ENCODE assay signal across 23 cellular contexts in the genomic region with DNA sequence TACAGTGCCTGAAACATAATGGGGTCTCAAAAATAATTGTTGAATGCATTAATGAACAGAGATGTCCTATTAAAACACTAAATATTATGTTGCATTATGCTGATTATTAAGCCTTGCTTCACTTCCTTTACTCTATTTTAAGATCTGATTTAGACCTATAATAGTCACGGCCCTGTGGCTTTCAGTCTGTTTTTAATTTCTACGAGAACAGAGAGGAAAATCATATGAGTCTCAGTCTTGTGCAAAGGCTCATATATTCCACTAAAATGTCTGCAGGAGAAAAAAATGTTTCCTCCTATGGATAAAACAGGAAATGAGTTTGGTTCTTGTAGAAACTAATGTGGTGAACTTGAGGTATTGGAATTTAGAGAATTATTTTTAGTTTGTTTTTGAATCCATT.
DNase-seq lines count a peak whose midpoint lies in the region; ATAC-seq, FAIRE-seq and TF ChIP-seq lines count a peak whose summit lies in the region.
"Had no signal": no experiment of that assay in that cellular context is flagged by ENCODE, and none has a peak within 500 bp of the region (broad histone marks: within the 10 kb centered on the region; RNA-seq: fewer than 3 reads in every experiment).

No MANE protein-coding gene starts in this region.

- H3K4me1 Mint-ChIP-seq in neural progenitor cell, result peaks cover 3% of the 10 kb centered on the region
- H3K4me1 Mint-ChIP-seq: activated naive CD4-positive, alpha-beta T cell treated with anti-CD3 and anti-CD28 coated beads, Interleukin-2, amount 10 ng/mL, durations not matched to agents 7 days and 5 days had no signal

- H2AFZ ChIP-seq in Loucy (ENCODE audit: low read length), result no peak overlapping the region
- no peak overlapping the region for H2AFZ ChIP-seq in neural progenitor cell (replicated peaks)

- TF ChIP-seq CTCF in Loucy (conservative IDR thresholded peaks at IDR 0.05; ENCODE audit: low read length), result no peak
- no peak for TF ChIP-seq CTCF in neural progenitor cell (IDR thresholded peaks at IDR 0.05)

- peak; percentile 29 for DNase-seq in dermis blood vessel endothelial cell
- DNase-seq in NCI-H2227 treated with DMSO at 0.1 percent for 48 hours (lab: John Stamatoyannopoulos, UW), result no peak
- no peak for DNase-seq in RCC 7860 (ENCODE audit: low spot score)
- DNase-seq in activated naive CD4-positive, alpha-beta T cell treated with anti-CD3 and anti-CD28 coated beads, Interleukin-2, amount 50 U/mL, for 72 hours (ENCODE audit: low spot score in 2 of 2), result no peak
- DNase-seq in neural progenitor cell (ENCODE audit: low spot score), result no peak
- DNase-seq: activated CD4-positive, alpha-beta T cell treated with anti-CD3 and anti-CD28 coated beads for 48 hours; activated naive CD4-positive, alpha-beta T cell treated with anti-CD3 and anti-CD28 coated beads, Interleukin-2, amount 10 ng/mL, durations not matched to agents 7 days and 5 days; activated T-cell treated with anti-CD3 and anti-CD28 coated beads for 4 hours; Calu3; colonic mucosa; GF-D8; GOT3; left ventricle myocardium superior; NCI-H1092 treated with DMSO at 0.1 percent for 48 hours; pancreas; SHP77 treated with DMSO at 0.1 percent for 48 hours; stimulated activated CD4-positive, alpha-beta T cell treated with anti-CD3 and anti-CD28 coated beads, Interleukin-2, amount 100 ng/mL, for 24 hours had no signal

- no peaks in the 10 kb centered on the region for H3K36me3 Mint-ChIP-seq in activated naive CD4-positive, alpha-beta T cell treated with anti-CD3 and anti-CD28 coated beads, Interleukin-2, amount 50 U/mL, for 72 hours
- no peaks in the 10 kb centered on the region for H3K36me3 Mint-ChIP-seq in neural progenitor cell
- H3K36me3 Mint-ChIP-seq: activated naive CD4-positive, alpha-beta T cell treated with anti-CD3 and anti-CD28 coated beads, Interleukin-2, amount 10 ng/mL, durations not matched to agents 7 days and 5 days had no signal

- H3K4me3 ChIP-seq in BLaER1, result no peak overlapping the region
- no peak overlapping the region for H3K4me3 ChIP-seq in Loucy (ENCODE audit: low read length, poor library complexity, severe bottlenecking)
- no peak overlapping the region for H3K4me3 ChIP-seq in neural progenitor cell
- H3K4me3 ChIP-seq: colonic mucosa, pancreas had no signal

- H4K20me1 ChIP-seq in BLaER1 (no peaks in the 10 kb centered on the region), Loucy (ENCODE audit: insufficient read depth, low read length, poor library complexity, severe bottlenecking) (no peaks in the 10 kb centered on the region), neural progenitor cell (ENCODE audit: low read depth) (no peaks in the 10 kb centered on the region)

- H3K9me3 ChIP-seq in BLaER1 (no peaks in the 10 kb centered on the region), Loucy (ENCODE audit: insufficient read depth, low read depth, low read length) (no peaks in the 10 kb centered on the region), neural progenitor cell (ENCODE audit: low read depth) (no peaks in the 10 kb centered on the region)
- H3K9me3 ChIP-seq: colonic mucosa, pancreas had no signal

- H3F3A ChIP-seq in Loucy (ENCODE audit: low read depth) (no peaks in the 10 kb centered on the region), neural progenitor cell (ENCODE audit: low read depth) (no peaks in the 10 kb centered on the region)

- H3K79me2 ChIP-seq in Loucy (ENCODE audit: insufficient read depth, low read length) (no peaks in the 10 kb centered on the region), neural progenitor cell (ENCODE audit: low read depth) (no peaks in the 10 kb centered on the region)

- FAIRE-seq in RCC 7860 (lab: Jason Lieb, UNC), result no peak
- FAIRE-seq: HepG2, pancreas had no signal

- H3K27me3 ChIP-seq in BLaER1, result no peaks in the 10 kb centered on the region
- no peaks in the 10 kb centered on the region for H3K27me3 ChIP-seq in Loucy (ENCODE audit: insufficient read depth, low read length, poor library complexity, severe bottlenecking)
- H3K27me3 ChIP-seq in neural progenitor cell, result no peaks in the 10 kb centered on the region
- H3K27me3 ChIP-seq: colonic mucosa, pancreas had no signal

- peaks cover 5 to 9% of the 10 kb centered on the region in 2 donors for H3K9me3 Mint-ChIP-seq in activated naive CD4-positive, alpha-beta T cell treated with anti-CD3 and anti-CD28 coated beads, Interleukin-2, amount 50 U/mL, for 72 hours
- no peaks in the 10 kb centered on the region for H3K9me3 Mint-ChIP-seq in neural progenitor cell
- H3K9me3 Mint-ChIP-seq: activated naive CD4-positive, alpha-beta T cell treated with anti-CD3 and anti-CD28 coated beads, Interleukin-2, amount 10 ng/mL, durations not matched to agents 7 days and 5 days; T-helper 2 cell treated with Interferon-gamma antibody and Interleukin-4, amounts not matched to agents 5 μg/mL and 100 μg/mL, for 36 hours had no signal

- H3K9me2 ChIP-seq in Loucy (replicated peaks; ENCODE audit: low read depth, low read length), result no peaks in the 10 kb centered on the region

- H3K4me1 ChIP-seq in BLaER1 (peaks cover 46% of the 10 kb centered on the region), Loucy (ENCODE audit: insufficient read depth, low read length, poor library complexity, severe bottlenecking) (peaks cover 22% of the 10 kb centered on the region), neural progenitor cell (no peaks in the 10 kb centered on the region)
- H3K4me1 ChIP-seq: colonic mucosa, pancreas had no signal

- no peaks in the 10 kb centered on the region for H3K27me3 Mint-ChIP-seq in neural progenitor cell (ENCODE audit: insufficient read depth, low read depth)
- H3K27me3 Mint-ChIP-seq: activated naive CD4-positive, alpha-beta T cell treated with anti-CD3 and anti-CD28 coated beads, Interleukin-2, amount 10 ng/mL, durations not matched to agents 7 days and 5 days had no signal

- peak overlapping the region; percentile 71 for H3K4me2 ChIP-seq in BLaER1
- H3K4me2 ChIP-seq in Loucy (ENCODE audit: low read depth, low read length, poor library complexity, severe bottlenecking), result peak overlapping the region; percentile 29
- H3K4me2 ChIP-seq in neural progenitor cell, result no peak overlapping the region

- H3K27ac Mint-ChIP-seq in activated naive CD4-positive, alpha-beta T cell treated with anti-CD3 and anti-CD28 coated beads, Interleukin-2, amount 50 U/mL, for 72 hours, result no peak overlapping the region
- no peak overlapping the region for H3K27ac Mint-ChIP-seq in neural progenitor cell
- H3K27ac Mint-ChIP-seq: activated naive CD4-positive, alpha-beta T cell treated with anti-CD3 and anti-CD28 coated beads, Interleukin-2, amount 10 ng/mL, durations not matched to agents 7 days and 5 days; T-helper 2 cell treated with Interferon-gamma antibody and Interleukin-4, amounts not matched to agents 5 μg/mL and 100 μg/mL, for 36 hours had no signal

- H3K36me3 ChIP-seq in BLaER1, result no peaks in the 10 kb centered on the region
- H3K36me3 ChIP-seq in Loucy (ENCODE audit: insufficient read depth, low read length), result no peaks in the 10 kb centered on the region
- no peaks in the 10 kb centered on the region for H3K36me3 ChIP-seq in neural progenitor cell
- H3K36me3 ChIP-seq: colonic mucosa, pancreas had no signal

- no peak overlapping the region for H3K4me3 Mint-ChIP-seq in neural progenitor cell
- H3K4me3 Mint-ChIP-seq: activated naive CD4-positive, alpha-beta T cell treated with anti-CD3 and anti-CD28 coated beads, Interleukin-2, amount 10 ng/mL, durations not matched to agents 7 days and 5 days; T-helper 2 cell treated with Interferon-gamma antibody and Interleukin-4, amounts not matched to agents 5 μg/mL and 100 μg/mL, for 36 hours had no signal

- ATAC-seq in GM21515 (IDR thresholded peaks at IDR 0.05; ENCODE audit: unreplicated experiment), result peak; percentile 15
- ATAC-seq in activated naive CD4-positive, alpha-beta T cell treated with anti-CD3 and anti-CD28 coated beads, Interleukin-2, amount 50 U/mL, for 72 hours, result no peak
- ATAC-seq: HepG2, left ventricle myocardium superior had no signal

- H3K27ac ChIP-seq in BLaER1 (peak overlapping the region; percentile 64), neural progenitor cell (no peak overlapping the region)
- H3K27ac ChIP-seq: colonic mucosa, epithelial cell of prostate, pancreas had no signal

- H3K9ac ChIP-seq in BLaER1 (no peak overlapping the region), Loucy (ENCODE audit: low read depth, low read length, poor library complexity, severe bottlenecking) (no peak overlapping the region), neural progenitor cell (no peak overlapping the region)
